In genomic region chr9:89418112-89418872, GRCh38 we compare ENCODE assay signal across 11 cellular contexts.
DNase-seq lines count a peak whose midpoint lies in the region; ATAC-seq, FAIRE-seq and TF ChIP-seq lines count a peak whose summit lies in the region.
"Had no signal": no experiment of that assay in that cellular context is flagged by ENCODE, and none has a peak within 500 bp of the region (broad histone marks: within the 10 kb centered on the region; RNA-seq: fewer than 3 reads in every experiment).

No MANE protein-coding gene starts in this region.

- H3K4me1 ChIP-seq in small intestine (ENCODE audit: control insufficient read depth in 2 of 2, insufficient read depth in 1 of 2, low read depth in 1 of 2, low read length in 1 of 2): peaks cover 0 to 2% of the 10 kb centered on the region in 2 donors

- ATAC-seq in HG02943 (IDR thresholded peaks at IDR 0.05; ENCODE audit: low read depth, unreplicated experiment): peak; percentile 9
- ATAC-seq in activated T-helper 17 cell treated with anti-CD3 and anti-CD28 coated beads, Interleukin-2, amount 50 U/mL, for 72 hours (replicated peaks): no peak

- H3K36me3 ChIP-seq in small intestine (ENCODE audit: control insufficient read depth in 2 of 2, insufficient read depth in 2 of 2, low read length in 2 of 2) (no peaks in the 10 kb centered on the region), brain microvascular endothelial cell (replicated peaks) (no peaks in the 10 kb centered on the region)

- peak overlapping the region; percentile 92 for H3K4me3 Mint-ChIP-seq in activated T-helper 17 cell treated with anti-CD3 and anti-CD28 coated beads, Interleukin-2, amount 50 U/mL, for 72 hours

- no peaks in the 10 kb centered on the region for H3K9me3 Mint-ChIP-seq in activated T-helper 17 cell treated with anti-CD3 and anti-CD28 coated beads, Interleukin-2, amount 50 U/mL, for 72 hours

- H3K4me1 Mint-ChIP-seq in activated T-helper 17 cell treated with anti-CD3 and anti-CD28 coated beads, Interleukin-2, amount 50 U/mL, for 72 hours: peaks cover 60% of the 10 kb centered on the region

- in situ Hi-C loops in brain microvascular endothelial cell (cut with HindIII; ENCODE audit: low pct_ligation_motif_present, low sequenced_read_pairs): no loop called here

- peak overlapping the region; percentile 50 to 56 for H3K27ac ChIP-seq in small intestine (ENCODE audit: low read depth in 1 of 2, low read length in 1 of 2)
- H3K27ac ChIP-seq in brain microvascular endothelial cell: no peak overlapping the region

- DNase-seq in NCI-H1092 treated with DMSO at 0.1 percent for 48 hours (lab: John Stamatoyannopoulos, UW) (peak; percentile 15), NCI-H1092 (lab: John Stamatoyannopoulos, UW) (no peak), small intestine (no peak), NCI-H1694 (lab: John Stamatoyannopoulos, UW) (no peak), brain microvascular endothelial cell (no peak), NOMO-1 treated with DMSO at 0.1 percent for 48 hours (lab: John Stamatoyannopoulos, UW; ENCODE audit: unreplicated experiment) (no peak)
- DNase-seq: 8988T, NCI-H524 treated with DMSO at 0.1 percent for 48 hours had no signal

- H3K27ac Mint-ChIP-seq in activated T-helper 17 cell treated with anti-CD3 and anti-CD28 coated beads, Interleukin-2, amount 50 U/mL, for 72 hours: peak overlapping the region; percentile 100

- no peaks in the 10 kb centered on the region for H3K9me3 ChIP-seq in small intestine (ENCODE audit: control insufficient read depth, low read depth)

- 58 to 78% (median 65%) methylated on average over 13 of the region's 13 CpGs for WGBS in small intestine, 3 donors

- no peak for TF ChIP-seq CTCF in brain microvascular endothelial cell (IDR thresholded peaks at IDR 0.05; ENCODE audit: low read depth, low read length, missing control alignments)

- H3K27me3 ChIP-seq in small intestine (ENCODE audit: control insufficient read depth in 2 of 2, insufficient read depth in 2 of 2, low read length in 2 of 2) (no peaks in the 10 kb centered on the region), brain microvascular endothelial cell (replicated peaks) (no peaks in the 10 kb centered on the region)

- FAIRE-seq in small intestine (lab: Jason Lieb, UNC): no peak
- FAIRE-seq: endothelial cell of umbilical vein had no signal

- H3K4me3 ChIP-seq in small intestine (ENCODE audit: low read depth in 1 of 2, low read length in 2 of 2) (no peak overlapping the region), brain microvascular endothelial cell (ENCODE audit: low read depth, low read length) (no peak overlapping the region)

- H3K27me3 Mint-ChIP-seq in activated T-helper 17 cell treated with anti-CD3 and anti-CD28 coated beads, Interleukin-2, amount 50 U/mL, for 72 hours: no peaks in the 10 kb centered on the region

- H3K36me3 Mint-ChIP-seq in activated T-helper 17 cell treated with anti-CD3 and anti-CD28 coated beads, Interleukin-2, amount 50 U/mL, for 72 hours (ENCODE audit: low read depth): peaks cover 97% of the 10 kb centered on the region
